Comparison of ENCODE assay signal across 25 cellular contexts in genomic region chr12:124377981-124378509, GRCh38.
DNase-seq lines count a peak whose midpoint lies in the region; ATAC-seq and TF ChIP-seq lines count a peak whose summit lies in the region.
"Had no signal": no experiment of that assay in that cellular context is flagged by ENCODE, and none has a peak within 500 bp of the region (broad histone marks: within the 10 kb centered on the region; RNA-seq: fewer than 3 reads in every experiment).

No MANE protein-coding gene starts in this region.

- CTCF ChIA-PET in activated CD8-positive, alpha-beta T cell treated with anti-CD3 and anti-CD28 coated beads, Interleukin-2, amount 10 ng/mL, durations not matched to agents 7 days and 5 days (lab: Charles Lee): interaction anchor here (1.1 kb wide), 1 partner anchor 394 kb away, joined by 3 read pairs; no protein-coding TSS in a partner anchor
- CTCF ChIA-PET in activated CD8-positive, alpha-beta T cell treated with anti-CD3 and anti-CD28 coated beads for 36 hours (lab: Charles Lee): no interaction called here

- H2AK5ac ChIP-seq in mesenchymal stem cell (ENCODE audit: low read length, severe bottlenecking): peak overlapping the region; percentile 27

- 91% methylated on average over 26 of the region's 26 CpGs for WGBS in mesenchymal stem cell

- H2BK120ac ChIP-seq in mesenchymal stem cell (ENCODE audit: low read depth, low read length): no peak overlapping the region

- ATAC-seq in activated CD8-positive, alpha-beta T cell treated with anti-CD3 and anti-CD28 coated beads, Interleukin-2, amount 10 ng/mL, durations not matched to agents 7 days and 5 days: no peak
- ATAC-seq in activated CD8-positive, alpha-beta T cell treated with anti-CD3 and anti-CD28 coated beads for 36 hours: no peak
- no peak for ATAC-seq in T-helper 17 cell
- no peak for ATAC-seq in stimulated activated naive B cell treated with anti-CD40 and anti-IgM and Interleukin-4, amounts not matched to agents 10 μg/mL and 1 μg/mL and 100 μg/mL, for 72 hours (replicated peaks)
- no peak for ATAC-seq in HG02885 (IDR thresholded peaks at IDR 0.05; ENCODE audit: poor library complexity, unreplicated experiment)
- no peak for ATAC-seq in HG02588 (IDR thresholded peaks at IDR 0.05; ENCODE audit: unreplicated experiment)
- ATAC-seq: HepG2, mucosa of descending colon had no signal

- POLR2A ChIA-PET in activated CD8-positive, alpha-beta T cell treated with anti-CD3 and anti-CD28 coated beads, Interleukin-2, amount 10 ng/mL, durations not matched to agents 7 days and 5 days (lab: Charles Lee): no interaction called here
- POLR2A ChIA-PET in activated CD8-positive, alpha-beta T cell treated with anti-CD3 and anti-CD28 coated beads for 36 hours (lab: Charles Lee): no interaction called here

- H3K4me2 ChIP-seq in mesenchymal stem cell (ENCODE audit: low read length, poor library complexity, severe bottlenecking): no peak overlapping the region

- no peaks in the 10 kb centered on the region for H3K27me3 Mint-ChIP-seq in activated CD8-positive, alpha-beta T cell treated with anti-CD3 and anti-CD28 coated beads, Interleukin-2, amount 10 ng/mL, durations not matched to agents 7 days and 5 days (ENCODE audit: low read depth)
- no peaks in the 10 kb centered on the region for H3K27me3 Mint-ChIP-seq in activated CD8-positive, alpha-beta T cell treated with anti-CD3 and anti-CD28 coated beads for 36 hours
- no peaks in the 10 kb centered on the region for H3K27me3 Mint-ChIP-seq in T-helper 17 cell
- no peaks in the 10 kb centered on the region for H3K27me3 Mint-ChIP-seq in stimulated activated naive B cell treated with anti-CD40 and anti-IgM and Interleukin-4, amounts not matched to agents 10 μg/mL and 1 μg/mL and 100 μg/mL, for 72 hours
- H3K27me3 Mint-ChIP-seq: activated CD4-positive, alpha-beta memory T cell treated with anti-CD3 and anti-CD28 coated beads for 36 hours; B cell; CD8-positive, alpha-beta memory T cell had no signal

- peaks cover 70 to 92% of the 10 kb centered on the region in 2 experiments for H3K36me3 ChIP-seq in mesenchymal stem cell (ENCODE audit: control insufficient read depth in 1 of 2, insufficient read depth in 2 of 2, low read depth in 1 of 2, low read length in 2 of 2)

- H2BK15ac ChIP-seq in mesenchymal stem cell (ENCODE audit: low read depth, poor library complexity, severe bottlenecking): no peak overlapping the region

- no peak overlapping the region for H3K14ac ChIP-seq in mesenchymal stem cell (ENCODE audit: low read length in 2 of 2)

- peaks cover 3% of the 10 kb centered on the region for H3K36me3 Mint-ChIP-seq in activated CD8-positive, alpha-beta T cell treated with anti-CD3 and anti-CD28 coated beads, Interleukin-2, amount 10 ng/mL, durations not matched to agents 7 days and 5 days (ENCODE audit: low read depth)
- H3K36me3 Mint-ChIP-seq in activated CD8-positive, alpha-beta T cell treated with anti-CD3 and anti-CD28 coated beads for 36 hours (ENCODE audit: low read depth): peaks cover 6% of the 10 kb centered on the region
- peaks cover 6% of the 10 kb centered on the region for H3K36me3 Mint-ChIP-seq in T-helper 17 cell (ENCODE audit: low read depth)
- H3K36me3 Mint-ChIP-seq in stimulated activated naive B cell treated with anti-CD40 and anti-IgM and Interleukin-4, amounts not matched to agents 10 μg/mL and 1 μg/mL and 100 μg/mL, for 72 hours: peaks cover 53 to 67% of the 10 kb centered on the region in 2 donors

- H3K27ac ChIP-seq in mesenchymal stem cell (ENCODE audit: low read length, poor library complexity, severe bottlenecking): peak overlapping the region; percentile 78
- H3K27ac ChIP-seq: brain microvascular endothelial cell had no signal

- H3K4me3 Mint-ChIP-seq in activated CD8-positive, alpha-beta T cell treated with anti-CD3 and anti-CD28 coated beads, Interleukin-2, amount 10 ng/mL, durations not matched to agents 7 days and 5 days: no peak overlapping the region
- no peak overlapping the region for H3K4me3 Mint-ChIP-seq in activated CD8-positive, alpha-beta T cell treated with anti-CD3 and anti-CD28 coated beads for 36 hours
- H3K4me3 Mint-ChIP-seq in T-helper 17 cell: peak overlapping the region; percentile 25
- H3K4me3 Mint-ChIP-seq in stimulated activated naive B cell treated with anti-CD40 and anti-IgM and Interleukin-4, amounts not matched to agents 10 μg/mL and 1 μg/mL and 100 μg/mL, for 72 hours: no peak overlapping the region
- H3K4me3 Mint-ChIP-seq: activated CD4-positive, alpha-beta memory T cell treated with anti-CD3 and anti-CD28 coated beads for 36 hours; B cell; CD8-positive, alpha-beta memory T cell; nephron had no signal

- H2AFZ ChIP-seq in mesenchymal stem cell (ENCODE audit: low read depth, low read length): no peak overlapping the region

- no peak overlapping the region for H3K9ac ChIP-seq in mesenchymal stem cell (ENCODE audit: low read length)

- H2BK12ac ChIP-seq in mesenchymal stem cell (ENCODE audit: low read length in 2 of 2): no peak overlapping the region

- no peak overlapping the region for H4K91ac ChIP-seq in mesenchymal stem cell (ENCODE audit: low read length)

- TF ChIP-seq CTCF in activated CD8-positive, alpha-beta T cell treated with anti-CD3 and anti-CD28 coated beads for 36 hours (IDR thresholded peaks at IDR 0.05): no peak

- peaks cover 5% of the 10 kb centered on the region for H3K79me1 ChIP-seq in mesenchymal stem cell (replicated peaks; ENCODE audit: low read length, poor library complexity, severe bottlenecking)

- no peak for DNase-seq in activated CD8-positive, alpha-beta T cell treated with anti-CD3 and anti-CD28 coated beads, Interleukin-2, amount 10 ng/mL, durations not matched to agents 7 days and 5 days
- no peak for DNase-seq in activated CD8-positive, alpha-beta T cell treated with anti-CD3 and anti-CD28 coated beads for 36 hours
- DNase-seq in T-helper 17 cell: no peak
- DNase-seq in mesenchymal stem cell: no peak
- DNase-seq in stimulated activated naive B cell treated with anti-CD40 and anti-IgM and Interleukin-4, amounts not matched to agents 10 μg/mL and 1 μg/mL and 100 μg/mL, for 72 hours: no peak
- no peak for DNase-seq in NCI-H748 treated with DMSO at 0.1 percent for 48 hours (lab: John Stamatoyannopoulos, UW)
- DNase-seq: 8988T; activated CD4-positive, alpha-beta memory T cell treated with anti-CD3 and anti-CD28 coated beads for 36 hours; activated gamma-delta T cell treated with Interleukin-2 at 50 U/mL for 16 hours; adrenal gland; brain microvascular endothelial cell; CD8-positive, alpha-beta memory T cell; effector memory CD4-positive, alpha-beta T cell; esophagus squamous epithelium; islet precursor cell; mucosa of descending colon; NCI-H1048; NCI-H187 treated with DMSO at 0.1 percent for 48 hours; OCI-M1; SHP77 treated with DMSO at 0.1 percent for 48 hours had no signal

- no peaks in the 10 kb centered on the region for H3K27me3 ChIP-seq in mesenchymal stem cell (ENCODE audit: control insufficient read depth in 1 of 2, insufficient read depth in 1 of 2, low read length in 2 of 2)
- H3K27me3 ChIP-seq: adrenal gland, brain microvascular endothelial cell, esophagus squamous epithelium had no signal

- peak overlapping the region; percentile 26 for H2BK5ac ChIP-seq in mesenchymal stem cell (ENCODE audit: low read depth, low read length, poor library complexity, severe bottlenecking)

- intact Hi-C loops in activated CD8-positive, alpha-beta T cell treated with anti-CD3 and anti-CD28 coated beads for 36 hours (cut with micrococcal nuclease): no loop called here

- peak overlapping the region; percentile 20 for H3K27ac Mint-ChIP-seq in activated CD8-positive, alpha-beta T cell treated with anti-CD3 and anti-CD28 coated beads, Interleukin-2, amount 10 ng/mL, durations not matched to agents 7 days and 5 days
- no peak overlapping the region for H3K27ac Mint-ChIP-seq in activated CD8-positive, alpha-beta T cell treated with anti-CD3 and anti-CD28 coated beads for 36 hours
- H3K27ac Mint-ChIP-seq in T-helper 17 cell: peak overlapping the region; percentile 47
- H3K27ac Mint-ChIP-seq in stimulated activated naive B cell treated with anti-CD40 and anti-IgM and Interleukin-4, amounts not matched to agents 10 μg/mL and 1 μg/mL and 100 μg/mL, for 72 hours: peak overlapping the region; percentile 90
- H3K27ac Mint-ChIP-seq: activated CD4-positive, alpha-beta memory T cell treated with anti-CD3 and anti-CD28 coated beads for 36 hours; B cell had no signal

- no peak overlapping the region for H3K4ac ChIP-seq in mesenchymal stem cell (ENCODE audit: low read depth in 1 of 2, low read length in 2 of 2)

- no peaks in the 10 kb centered on the region for H3K9me3 Mint-ChIP-seq in activated CD8-positive, alpha-beta T cell treated with anti-CD3 and anti-CD28 coated beads, Interleukin-2, amount 10 ng/mL, durations not matched to agents 7 days and 5 days (ENCODE audit: insufficient read depth)
- H3K9me3 Mint-ChIP-seq in activated CD8-positive, alpha-beta T cell treated with anti-CD3 and anti-CD28 coated beads for 36 hours: no peaks in the 10 kb centered on the region
- no peaks in the 10 kb centered on the region for H3K9me3 Mint-ChIP-seq in stimulated activated naive B cell treated with anti-CD40 and anti-IgM and Interleukin-4, amounts not matched to agents 10 μg/mL and 1 μg/mL and 100 μg/mL, for 72 hours
- H3K9me3 Mint-ChIP-seq: activated CD4-positive, alpha-beta memory T cell treated with anti-CD3 and anti-CD28 coated beads for 36 hours; CD8-positive, alpha-beta memory T cell; nephron had no signal

- peaks cover 65% of the 10 kb centered on the region for H3K4me1 ChIP-seq in mesenchymal stem cell (ENCODE audit: control insufficient read depth, insufficient read depth, low read depth, low read length)

- H3K4me1 Mint-ChIP-seq in activated CD8-positive, alpha-beta T cell treated with anti-CD3 and anti-CD28 coated beads, Interleukin-2, amount 10 ng/mL, durations not matched to agents 7 days and 5 days (ENCODE audit: low read depth): peaks cover 2% of the 10 kb centered on the region
- no peaks in the 10 kb centered on the region for H3K4me1 Mint-ChIP-seq in activated CD8-positive, alpha-beta T cell treated with anti-CD3 and anti-CD28 coated beads for 36 hours (ENCODE audit: low read depth)
- H3K4me1 Mint-ChIP-seq in T-helper 17 cell: peaks cover 14% of the 10 kb centered on the region
- peaks cover 20 to 27% of the 10 kb centered on the region in 2 donors for H3K4me1 Mint-ChIP-seq in stimulated activated naive B cell treated with anti-CD40 and anti-IgM and Interleukin-4, amounts not matched to agents 10 μg/mL and 1 μg/mL and 100 μg/mL, for 72 hours

- H4K8ac ChIP-seq in mesenchymal stem cell (ENCODE audit: low read length): no peak overlapping the region

- H3K23ac ChIP-seq in mesenchymal stem cell (ENCODE audit: low read length in 2 of 2): no peak overlapping the region

- no peak overlapping the region for H3K4me3 ChIP-seq in mesenchymal stem cell (ENCODE audit: insufficient read depth in 1 of 2, low read depth in 1 of 2, low read length in 2 of 2)
- H3K4me3 ChIP-seq: adrenal gland, esophagus squamous epithelium, mucosa of descending colon had no signal

- no peak overlapping the region for H3K18ac ChIP-seq in mesenchymal stem cell (ENCODE audit: low read depth in 1 of 2, low read length in 2 of 2)

- H3K9me3 ChIP-seq in T-helper 17 cell (ENCODE audit: control insufficient read depth, low read length, poor library complexity, severe bottlenecking) (no peaks in the 10 kb centered on the region), mesenchymal stem cell (ENCODE audit: control insufficient read depth, low read length) (no peaks in the 10 kb centered on the region)
- H3K9me3 ChIP-seq: adrenal gland, esophagus squamous epithelium, mucosa of descending colon had no signal
